1 cellular context compared by ENCODE assay signal in genomic region chr3:127574880-127575878, GRCh38.
A peak's percentile ranks its signal among the peaks of the same experiment; 100 is the strongest.
TF ChIP-seq lines count a peak whose summit lies in the region.

No MANE protein-coding gene starts in this region.

TF ChIP-seq in HepG2, 621 proteins besides CTCF, POLR2A, EP300 and RAD21 (continued from another document):
- peak; percentile 97 for TF ChIP-seq MNT (IDR thresholded peaks at IDR 0.05)
- no peak for TF ChIP-seq ZBTB4 (CRISPR knock-in tag; IDR thresholded peaks at IDR 0.05; ENCODE audit: borderline replicate concordance)
- no peak for TF ChIP-seq RNF2 (conservative IDR thresholded peaks at IDR 0.05; ENCODE audit: low read depth)
- no peak for TF ChIP-seq ATM (IDR thresholded peaks at IDR 0.05; ENCODE audit: borderline replicate concordance)
- TF ChIP-seq SRY (CRISPR knock-in tag; IDR thresholded peaks at IDR 0.05): no peak
- TF ChIP-seq TCF7 (IDR thresholded peaks at IDR 0.05; ENCODE audit: low read depth): no peak
- TF ChIP-seq ZNF572 (CRISPR knock-in tag; IDR thresholded peaks at IDR 0.05): no peak
- no peak for TF ChIP-seq NKX3-1 (CRISPR knock-in tag; IDR thresholded peaks at IDR 0.05)
- TF ChIP-seq ZNF317 (CRISPR knock-in tag; IDR thresholded peaks at IDR 0.05): no peak
- TF ChIP-seq ZBTB34 (CRISPR knock-in tag; IDR thresholded peaks at IDR 0.05): no peak
- TF ChIP-seq NR3C1 (CRISPR knock-in tag; IDR thresholded peaks at IDR 0.05): no peak
- no peak for TF ChIP-seq ZNF543 (CRISPR knock-in tag; IDR thresholded peaks at IDR 0.05)
- TF ChIP-seq ZBTB1 (CRISPR knock-in tag; IDR thresholded peaks at IDR 0.05; ENCODE audit: borderline replicate concordance): no peak
- no peak for TF ChIP-seq ZBTB44 (CRISPR knock-in tag; IDR thresholded peaks at IDR 0.05)
- TF ChIP-seq ZHX2 (IDR thresholded peaks at IDR 0.05; ENCODE audit: low read depth): no peak
- TF ChIP-seq ZHX2 (CRISPR knock-in tag; IDR thresholded peaks at IDR 0.05; ENCODE audit: borderline replicate concordance): no peak
- TF ChIP-seq XRCC5 (optimal IDR thresholded peaks at IDR 0.05; ENCODE audit: low read length): peak; percentile 76
- TF ChIP-seq ZNF362 (CRISPR knock-in tag; IDR thresholded peaks at IDR 0.05; ENCODE audit: borderline replicate concordance): no peak
- TF ChIP-seq E2F2 (CRISPR knock-in tag; IDR thresholded peaks at IDR 0.05; ENCODE audit: borderline replicate concordance): no peak
- TF ChIP-seq CAMTA2 (CRISPR knock-in tag; IDR thresholded peaks at IDR 0.05; ENCODE audit: borderline replicate concordance): no peak
- no peak for TF ChIP-seq ZNF670 (CRISPR knock-in tag; IDR thresholded peaks at IDR 0.05; ENCODE audit: borderline replicate concordance)
- TF ChIP-seq ZNF256 (CRISPR knock-in tag; conservative IDR thresholded peaks at IDR 0.05): no peak
- 0 out of 2 replicates have a peak, but pooled peaks have one; percentile 58 for TF ChIP-seq REL (CRISPR knock-in tag; conservative IDR thresholded peaks at IDR 0.05)
- TF ChIP-seq BCL6 (CRISPR knock-in tag; IDR thresholded peaks at IDR 0.05): no peak
- no peak for TF ChIP-seq THAP11 (CRISPR knock-in tag; IDR thresholded peaks at IDR 0.05)
- no peak for TF ChIP-seq ZNF574 (CRISPR knock-in tag; IDR thresholded peaks at IDR 0.05)
- TF ChIP-seq UBTF (CRISPR knock-in tag; IDR thresholded peaks at IDR 0.05): no peak
- TF ChIP-seq BORCS8-MEF2B (CRISPR knock-in tag; IDR thresholded peaks at IDR 0.05): no peak
- no peak for TF ChIP-seq BCL3 (CRISPR knock-in tag; IDR thresholded peaks at IDR 0.05)
- TF ChIP-seq ZNF335 (CRISPR knock-in tag; IDR thresholded peaks at IDR 0.05): no peak
- TF ChIP-seq REPIN1 (CRISPR knock-in tag; IDR thresholded peaks at IDR 0.05; ENCODE audit: borderline replicate concordance, low read depth): no peak
- TF ChIP-seq ZEB1 (IDR thresholded peaks at IDR 0.05; ENCODE audit: insufficient replicate concordance, low read depth): no peak
- TF ChIP-seq ZNF614 (CRISPR knock-in tag; IDR thresholded peaks at IDR 0.05; ENCODE audit: borderline replicate concordance): no peak
